In the genomic region with DNA sequence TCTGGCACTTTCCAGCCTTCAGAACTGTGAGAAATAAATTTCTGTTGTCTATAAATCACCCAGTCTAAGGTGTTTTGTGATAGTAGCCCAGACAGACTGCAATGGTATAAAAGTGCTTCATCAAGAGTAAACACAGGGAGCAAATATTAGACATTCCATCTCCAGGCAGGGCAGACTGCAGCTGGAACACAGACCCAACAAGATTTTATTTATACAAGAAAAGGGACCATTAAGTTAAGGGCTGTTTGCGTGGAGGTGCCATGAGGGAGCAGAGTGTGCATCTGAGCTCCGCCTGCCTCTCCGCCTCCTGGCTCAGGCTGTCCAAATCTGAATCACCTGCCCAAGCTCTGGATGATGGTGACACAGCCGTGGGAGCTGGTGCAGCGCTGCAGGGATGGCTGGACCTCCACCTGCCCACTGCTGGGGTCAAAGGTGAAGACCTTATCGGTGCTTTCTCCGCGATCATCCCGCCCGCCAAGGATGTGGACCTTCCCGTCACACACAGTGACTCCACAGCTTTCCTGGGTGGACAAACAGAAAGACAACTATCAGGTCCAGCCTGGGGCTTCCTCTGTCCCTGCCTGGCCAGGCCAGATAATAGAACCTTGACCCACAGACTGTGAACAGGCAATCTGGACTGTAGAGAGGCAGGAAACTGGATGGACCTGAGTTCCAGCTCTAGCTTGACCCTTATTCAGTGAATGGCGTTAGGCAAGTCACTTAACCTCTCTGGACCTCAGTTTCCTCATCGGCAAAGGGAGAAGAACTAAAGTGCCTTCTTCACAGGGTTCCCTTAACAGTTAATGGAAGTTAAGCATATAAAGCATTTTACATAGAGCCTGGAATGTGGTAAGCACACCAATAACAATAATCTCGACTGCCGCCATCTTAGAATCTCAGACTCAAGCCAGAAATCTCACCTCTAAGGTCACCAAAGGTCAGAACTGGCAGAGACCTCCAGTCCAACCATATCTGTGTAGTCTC, we compare ENCODE assay signal across 11 cellular contexts. TPM values are rescaled to one million over a fixed set of nuclear protein-coding genes. Genes with fewer than 3 reads are reported as not detected.
A peak's percentile ranks its signal among the peaks of the same experiment; 100 is the strongest.
DNase-seq lines count a peak whose midpoint lies in the region; ATAC-seq, FAIRE-seq and TF ChIP-seq lines count a peak whose summit lies in the region.
"Had no signal": no experiment of that assay in that cellular context is flagged by ENCODE, and none has a peak within 500 bp of the region (broad histone marks: within the 10 kb centered on the region; RNA-seq: fewer than 3 reads in every experiment).

No MANE protein-coding gene starts in this region.

- no peak overlapping the region for H3K4me3 Mint-ChIP-seq in activated T-cell treated with anti-CD3 and anti-CD28 coated beads, Interleukin-2, amount 50 U/mL, for 72 hours
- H3K4me3 Mint-ChIP-seq in activated T-cell treated with anti-CD3 and anti-CD28 coated beads, Interleukin-2, amount 50 U/mL, for 4 hours: no peak overlapping the region
- no peak overlapping the region for H3K4me3 Mint-ChIP-seq in CD14-positive monocyte

- in situ Hi-C loops in HepG2 (cut with HindIII; ENCODE audit: extremely low pct_ligation_motif_present, low pct_unique_long_range_greater_than_20kb): no loop called here

- CTCF ChIA-PET in HepG2 (lab: Yijun Ruan, JAX; ENCODE audit: low intra/inter-chr PET ratio, low total read pairs): interaction anchor here (1.1 kb wide), 1 partner anchor 15 kb away, joined by 3 read pairs; no protein-coding TSS in a partner anchor

- intact Hi-C loops in HepG2 (cut with micrococcal nuclease; ENCODE audit: unreplicated experiment) (loop anchor here (2.0 kb wide), 1 partner anchor 14 kb away; no protein-coding TSS in a partner anchor), upper lobe of right lung (cut with DNase I) (no loop called here), CD14-positive monocyte (cut with micrococcal nuclease) (no loop called here)

- H3K36me3 Mint-ChIP-seq in activated T-cell treated with anti-CD3 and anti-CD28 coated beads, Interleukin-2, amount 50 U/mL, for 72 hours (ENCODE audit: insufficient read depth in 2 of 2): no peaks in the 10 kb centered on the region
- H3K36me3 Mint-ChIP-seq in activated T-cell treated with anti-CD3 and anti-CD28 coated beads, Interleukin-2, amount 50 U/mL, for 4 hours (ENCODE audit: insufficient read depth): no peaks in the 10 kb centered on the region
- H3K36me3 Mint-ChIP-seq in CD14-positive monocyte: peaks cover 16 to 21% of the 10 kb centered on the region in 2 donors

- peak overlapping the region; percentile 92 for H3K27ac ChIP-seq in RWPE2 (ENCODE audit: poor library complexity, severe bottlenecking)
- H3K27ac ChIP-seq in HepG2 (ENCODE audit: extremely low read length, insufficient read depth, low read length): peak overlapping the region; percentile 12
- peak overlapping the region; percentile 75 for H3K27ac ChIP-seq in upper lobe of right lung

- H4K20me1 ChIP-seq in HepG2 (ENCODE audit: insufficient read depth, low read length): peaks cover 10% of the 10 kb centered on the region

- H3K4me3 ChIP-seq in RWPE2 (ENCODE audit: severe bottlenecking): no peak overlapping the region
- H3K4me3 ChIP-seq in HepG2 (replicated peaks in 1 of 3; ENCODE audit: insufficient read depth in 1 of 3, low read depth in 2 of 3, low read length in 3 of 3): peak overlapping the region in 1 of 3 experiments; percentile 24; a peak in 1 of 6 replicates
- no peak overlapping the region for H3K4me3 ChIP-seq in upper lobe of right lung

- H3K4me1 ChIP-seq in RWPE2 (ENCODE audit: insufficient read depth, poor library complexity, severe bottlenecking) (peaks cover 26% of the 10 kb centered on the region), HepG2 (ENCODE audit: insufficient read depth, low read length) (peaks cover 42% of the 10 kb centered on the region), upper lobe of right lung (peaks cover 25% of the 10 kb centered on the region)

- 32% methylated on average over 7 of the region's 15 CpGs for WGBS in HepG2 (ENCODE audit: low lambda C conversion rate)

- no peaks in the 10 kb centered on the region for H3K79me2 ChIP-seq in HepG2 (ENCODE audit: insufficient read depth, low read length)

- FAIRE-seq in HepG2 (lab: Jason Lieb, UNC): peak; percentile 71
- FAIRE-seq: TTC549 had no signal

- no TSS peak for BruUV-seq in HepG2 (replicated peaks; lab: Mats Ljungman, UMichigan)

- H3K9me3 Mint-ChIP-seq in activated T-cell treated with anti-CD3 and anti-CD28 coated beads, Interleukin-2, amount 50 U/mL, for 72 hours: no peaks in the 10 kb centered on the region
- no peaks in the 10 kb centered on the region for H3K9me3 Mint-ChIP-seq in activated T-cell treated with anti-CD3 and anti-CD28 coated beads, Interleukin-2, amount 50 U/mL, for 4 hours
- H3K9me3 Mint-ChIP-seq in CD14-positive monocyte: peaks cover 0 to under 1% (median 0%) of the 10 kb centered on the region in 7 donors

- TF ChIP-seq POLR2A in HepG2 (IDR thresholded peaks at IDR 0.05; ENCODE audit: insufficient read depth in 1 of 2, low read depth in 2 of 2, low read length in 2 of 2): no peak

- H3K4me2 ChIP-seq in HepG2 (ENCODE audit: low read depth, low read length): peak overlapping the region; percentile 59

- TF ChIP-seq CTCF in RWPE2 (IDR thresholded peaks at IDR 0.05; ENCODE audit: poor library complexity, severe bottlenecking): no peak
- no peak for TF ChIP-seq CTCF in HepG2 (CRISPR knock-in tag; IDR thresholded peaks at IDR 0.05)
- TF ChIP-seq CTCF in upper lobe of right lung (IDR thresholded peaks at IDR 0.05): no peak
- TF ChIP-seq CTCF in CD14-positive monocyte (IDR thresholded peaks at IDR 0.05): no peak

- POLR2A ChIA-PET in HepG2 (lab: Yijun Ruan, JAX): interaction anchor here (0.9 to 1.8 kb wide), 5 partner anchors 9 to 22 kb away, joined by 3 to 10 read pairs (median 4); no protein-coding TSS in a partner anchor

- H3K27ac Mint-ChIP-seq in activated T-cell treated with anti-CD3 and anti-CD28 coated beads, Interleukin-2, amount 50 U/mL, for 72 hours: peak overlapping the region; percentile 42
- H3K27ac Mint-ChIP-seq in CD14-positive monocyte: no peak overlapping the region

- peaks cover 3% of the 10 kb centered on the region for H3K27me3 Mint-ChIP-seq in activated T-cell treated with anti-CD3 and anti-CD28 coated beads, Interleukin-2, amount 50 U/mL, for 72 hours (ENCODE audit: low read depth)
- H3K27me3 Mint-ChIP-seq in activated T-cell treated with anti-CD3 and anti-CD28 coated beads, Interleukin-2, amount 50 U/mL, for 4 hours (ENCODE audit: low read depth): no peaks in the 10 kb centered on the region
- peaks cover 6 to 10% (median 8%) of the 10 kb centered on the region in 3 donors for H3K27me3 Mint-ChIP-seq in CD14-positive monocyte (ENCODE audit: low read depth in 3 of 3)

- no peaks in the 10 kb centered on the region for H3K27me3 ChIP-seq in RWPE2 (ENCODE audit: insufficient read depth, poor library complexity, severe bottlenecking)
- H3K27me3 ChIP-seq in HepG2 (ENCODE audit: control insufficient read depth in 1 of 2, insufficient read depth in 2 of 2, low read length in 2 of 2): no peaks in the 10 kb centered on the region
- H3K27me3 ChIP-seq in upper lobe of right lung: no peaks in the 10 kb centered on the region

- H3K36me3 ChIP-seq in RWPE2 (ENCODE audit: low read depth) (peaks cover 22% of the 10 kb centered on the region), HepG2 (replicated peaks in 1 of 2; ENCODE audit: control insufficient read depth in 1 of 2, insufficient read depth in 2 of 2, low read length in 2 of 2) (no peaks in the 10 kb centered on the region), upper lobe of right lung (peaks cover 4% of the 10 kb centered on the region)

- TF ChIP-seq RAD21 in HepG2 (CRISPR knock-in tag; IDR thresholded peaks at IDR 0.05): no peak

- no peak overlapping the region for H3K9ac ChIP-seq in HepG2 (ENCODE audit: insufficient read depth, low read depth, low read length)

- TF ChIP-seq EP300 in HepG2 (IDR thresholded peaks at IDR 0.05; ENCODE audit: low read depth in 2 of 2, low read length in 2 of 2) (peak in 1 of 2 experiments; percentile 51; a peak in 1 of 4 replicates), HepG2 (CRISPR knock-in tag; IDR thresholded peaks at IDR 0.05; ENCODE audit: borderline replicate concordance) (no peak)

- H2AFZ ChIP-seq in HepG2 (ENCODE audit: low read length): no peak overlapping the region

- H3K9me3 ChIP-seq in RWPE2 (ENCODE audit: severe bottlenecking) (no peaks in the 10 kb centered on the region), HepG2 (ENCODE audit: low read length) (no peaks in the 10 kb centered on the region), upper lobe of right lung (no peaks in the 10 kb centered on the region)

- H3K4me1 Mint-ChIP-seq in activated T-cell treated with anti-CD3 and anti-CD28 coated beads, Interleukin-2, amount 50 U/mL, for 72 hours (ENCODE audit: low read depth): no peaks in the 10 kb centered on the region
- no peaks in the 10 kb centered on the region for H3K4me1 Mint-ChIP-seq in activated T-cell treated with anti-CD3 and anti-CD28 coated beads, Interleukin-2, amount 50 U/mL, for 4 hours (ENCODE audit: low read depth)
- H3K4me1 Mint-ChIP-seq in CD14-positive monocyte: no peaks in the 10 kb centered on the region

- DNase-seq in activated T-cell treated with anti-CD3 and anti-CD28 coated beads, Interleukin-2, amount 50 U/mL, for 72 hours: no peak
- DNase-seq in activated T-cell treated with anti-CD3 and anti-CD28 coated beads, Interleukin-2, amount 50 U/mL, for 4 hours: no peak
- no peak for DNase-seq in RWPE2 (ENCODE audit: low spot score)
- peak; percentile 86 for DNase-seq in HepG2 (ENCODE audit: low spot score)
- peak; percentile 77 for DNase-seq in upper lobe of right lung
- no peak for DNase-seq in CD14-positive monocyte (ENCODE audit: low spot score)
- DNase-seq: NCI-H1048, right cardiac atrium had no signal

- no peak for ATAC-seq in activated T-cell treated with anti-CD3 and anti-CD28 coated beads, Interleukin-2, amount 50 U/mL, for 72 hours (replicated peaks in 1 of 2)
- ATAC-seq in activated T-cell treated with anti-CD3 and anti-CD28 coated beads, Interleukin-2, amount 50 U/mL, for 4 hours: no peak
- ATAC-seq in RWPE2 (ENCODE audit: low read depth): 0 out of 3 replicates have a peak, but pooled peaks have one; percentile 8
- ATAC-seq in HepG2: peak; percentile 85
- peak; percentile 87 for ATAC-seq in upper lobe of right lung
- ATAC-seq in HG03460 (IDR thresholded peaks at IDR 0.05; ENCODE audit: unreplicated experiment): no peak
- no peak for ATAC-seq in HG03521 (IDR thresholded peaks at IDR 0.05; ENCODE audit: unreplicated experiment)
- ATAC-seq: right cardiac atrium had no signal

RNA-seq across cellular contexts. Expression of a gene that starts 10.5 kb away (rescaled TPM):
- total RNA-seq in activated T-cell treated with anti-CD3 and anti-CD28 coated beads, Interleukin-2, amount 50 U/mL, for 72 hours: 1 to 10 TPM in 1 of 2 donors, under 1 TPM in 1; 0.93 to 1.2 TPM
- 1 to 10 TPM in 2 of 3 donors, under 1 TPM in 1; 0.98 to 1.5 (median 1.3) TPM for total RNA-seq in activated T-cell treated with anti-CD3 and anti-CD28 coated beads, Interleukin-2, amount 50 U/mL, for 4 hours
- not detected in 2 replicates for total RNA-seq in HepG2 (2016; rRNA removed; fragmentation: Illumina TruSeq; extraction: Trizol)
- total RNA-seq in HepG2 (2016; cell fraction: cytosol; rRNA removed; fragmentation: Illumina TruSeq; extraction: Trizol; ENCODE audit: low read depth): not detected in 2 replicates
- not detected in 2 replicates for total RNA-seq in HepG2 (2016; cell fraction: insoluble cytoplasmic fraction; rRNA removed; fragmentation: Illumina TruSeq; extraction: Trizol)
- not detected in 2 replicates for total RNA-seq in HepG2 (2016; cell fraction: membrane; rRNA removed; fragmentation: Illumina TruSeq; extraction: Trizol)
- not detected in 2 replicates for total RNA-seq in HepG2 (2016; cell fraction: nucleus; rRNA removed; fragmentation: Illumina TruSeq; extraction: Trizol)
- not detected in 2 replicates for polyA plus RNA-seq in HepG2 (2011; rRNA removed)
- polyA plus RNA-seq in HepG2 (2011; cell fraction: cytosol; rRNA removed): 0.03 TPM in 1 of 2 replicates, not detected in the other
- polyA plus RNA-seq in HepG2 (2011; cell fraction: nucleus; rRNA removed): 0.10 and 0.14 TPM in 2 replicates
- polyA plus RNA-seq in HepG2 (2012): 0.12 TPM in 1 of 2 replicates, not detected in the other
- polyA plus RNA-seq in HepG2 (2016; cell fraction: cytosol; fragmentation: Illumina TruSeq; extraction: Trizol; ENCODE audit: low read depth): not detected in 2 replicates
- not detected in 2 replicates for polyA plus RNA-seq in HepG2 (2016; cell fraction: insoluble cytoplasmic fraction; fragmentation: Illumina TruSeq; extraction: Trizol; ENCODE audit: low read depth)
- not detected in 2 replicates for polyA plus RNA-seq in HepG2 (2016; cell fraction: membrane; fragmentation: Illumina TruSeq; extraction: Trizol; ENCODE audit: low read depth)
- polyA plus RNA-seq in HepG2 (2016; cell fraction: nucleus; fragmentation: Illumina TruSeq; extraction: Trizol; ENCODE audit: insufficient read depth, low read depth): 1.3 TPM in 1 of 2 replicates, not detected in the other
- 9.7 TPM in 1 of 2 replicates, not detected in the other for polyA minus RNA-seq in HepG2 (2011; rRNA and poly(A)+ RNA removed; ENCODE audit: low replicate concordance)
- polyA minus RNA-seq in HepG2 (2011; cell fraction: cytosol; rRNA and poly(A)+ RNA removed): 0.70 TPM in 1 of 2 replicates, not detected in the other
- polyA minus RNA-seq in HepG2 (2011; cell fraction: nucleus; rRNA and poly(A)+ RNA removed): 0.64 TPM in 1 of 2 replicates, not detected in the other
- 3.4 TPM for total RNA-seq in upper lobe of right lung
- polyA plus RNA-seq in CD14-positive monocyte: under 1 TPM in 1 of 2 donors, not detected in 1; 0.33 TPM

RNA-seq across cellular contexts. Expression of a gene that starts 23.2 kb away (rescaled TPM):
- 1,000 to 10,000 TPM; 5,116 to 5,192 TPM for total RNA-seq in activated T-cell treated with anti-CD3 and anti-CD28 coated beads, Interleukin-2, amount 50 U/mL, for 72 hours
- total RNA-seq in activated T-cell treated with anti-CD3 and anti-CD28 coated beads, Interleukin-2, amount 50 U/mL, for 4 hours: 1,000 to 10,000 TPM; 4,010 to 4,371 (median 4,184) TPM
- 2,143 and 2,814 TPM in 2 replicates for total RNA-seq in HepG2 (2016; rRNA removed; fragmentation: Illumina TruSeq; extraction: Trizol)
- 3,026 and 3,837 TPM in 2 replicates for total RNA-seq in HepG2 (2016; cell fraction: cytosol; rRNA removed; fragmentation: Illumina TruSeq; extraction: Trizol; ENCODE audit: low read depth)
- 2,366 and 2,701 TPM in 2 replicates for total RNA-seq in HepG2 (2016; cell fraction: insoluble cytoplasmic fraction; rRNA removed; fragmentation: Illumina TruSeq; extraction: Trizol)
- total RNA-seq in HepG2 (2016; cell fraction: membrane; rRNA removed; fragmentation: Illumina TruSeq; extraction: Trizol): 5,197 and 5,735 TPM in 2 replicates
- 799 and 826 TPM in 2 replicates for total RNA-seq in HepG2 (2016; cell fraction: nucleus; rRNA removed; fragmentation: Illumina TruSeq; extraction: Trizol)
- polyA plus RNA-seq in HepG2 (2011; rRNA removed): 3,295 and 3,616 TPM in 2 replicates
- polyA plus RNA-seq in HepG2 (2011; cell fraction: cytosol; rRNA removed): 3,790 and 3,975 TPM in 2 replicates
- polyA plus RNA-seq in HepG2 (2011; cell fraction: nucleus; rRNA removed): 1,120 and 1,329 TPM in 2 replicates
- 4,677 and 5,383 TPM in 2 replicates for polyA plus RNA-seq in HepG2 (2012)
- 4,653 and 5,328 TPM in 2 replicates for polyA plus RNA-seq in HepG2 (2016; cell fraction: cytosol; fragmentation: Illumina TruSeq; extraction: Trizol; ENCODE audit: low read depth)
- 3,740 and 3,849 TPM in 2 replicates for polyA plus RNA-seq in HepG2 (2016; cell fraction: insoluble cytoplasmic fraction; fragmentation: Illumina TruSeq; extraction: Trizol; ENCODE audit: low read depth)
- polyA plus RNA-seq in HepG2 (2016; cell fraction: membrane; fragmentation: Illumina TruSeq; extraction: Trizol; ENCODE audit: low read depth): 7,247 and 7,550 TPM in 2 replicates
- 2,020 and 2,028 TPM in 2 replicates for polyA plus RNA-seq in HepG2 (2016; cell fraction: nucleus; fragmentation: Illumina TruSeq; extraction: Trizol; ENCODE audit: insufficient read depth, low read depth)
- polyA minus RNA-seq in HepG2 (2011; rRNA and poly(A)+ RNA removed; ENCODE audit: low replicate concordance): 1,170 and 2,337 TPM in 2 replicates
- 547 and 597 TPM in 2 replicates for polyA minus RNA-seq in HepG2 (2011; cell fraction: cytosol; rRNA and poly(A)+ RNA removed)
- 281 and 352 TPM in 2 replicates for polyA minus RNA-seq in HepG2 (2011; cell fraction: nucleus; rRNA and poly(A)+ RNA removed)
- total RNA-seq in upper lobe of right lung: 1,778 TPM
- polyA plus RNA-seq in CD14-positive monocyte: 1,000 to 10,000 TPM; 1,448 to 1,563 TPM

Comparison
In these comparisons a context has a peak if more than half of its experiments do, and no peak if none do; other contexts are left out.
1. ATAC-seq: peak in RWPE2 (single experiment), HepG2 (single experiment) and upper lobe of right lung (single experiment); none in activated T-cell treated with anti-CD3 and anti-CD28 coated beads, Interleukin-2, amount 50 U/mL, for 72 hours (0 of 2), activated T-cell treated with anti-CD3 and anti-CD28 coated beads, Interleukin-2, amount 50 U/mL, for 4 hours (0 of 2), HG03460 (single experiment) and HG03521 (single experiment).
2. DNase-seq: peak in HepG2 (single experiment) and upper lobe of right lung (single experiment); none in activated T-cell treated with anti-CD3 and anti-CD28 coated beads, Interleukin-2, amount 50 U/mL, for 72 hours (0 of 2), activated T-cell treated with anti-CD3 and anti-CD28 coated beads, Interleukin-2, amount 50 U/mL, for 4 hours (single experiment), RWPE2 (single experiment) and CD14-positive monocyte (single experiment).
3. H3K27ac ChIP-seq: peak in every context shown above with its lines; median percentile 92 in RWPE2; 75 in upper lobe of right lung; 12 in HepG2.